In genomic region chr19:2309734-2310362, GRCh38 we compare ENCODE assay signal across 2 cellular contexts.
TF ChIP-seq lines count a peak whose summit lies in the region.

No MANE protein-coding gene starts in this region.

TF ChIP-seq in SK-N-SH treated with all-trans-retinoic acid at 6 μM for 48 hours, 23 proteins besides CTCF, POLR2A, EP300 and RAD21:
- TF ChIP-seq TCF4 (CRISPR knock-in tag; IDR thresholded peaks at IDR 0.05; ENCODE audit: borderline replicate concordance): peak; percentile 40; the same call in 1 of the 2 replicates
- TF ChIP-seq CSDC2 (CRISPR knock-in tag; IDR thresholded peaks at IDR 0.05): no peak

TF ChIP-seq in HepG2, 621 proteins besides CTCF, POLR2A, EP300 and RAD21:
- TF ChIP-seq RELA (CRISPR knock-in tag; IDR thresholded peaks at IDR 0.05): no peak
- TF ChIP-seq ZNF263 (CRISPR knock-in tag; IDR thresholded peaks at IDR 0.05): 0 out of 2 replicates have a peak, but pooled peaks have one; percentile 39
- TF ChIP-seq ZNF124 (CRISPR knock-in tag; IDR thresholded peaks at IDR 0.05): no peak
- TF ChIP-seq ZNF260 (CRISPR knock-in tag; IDR thresholded peaks at IDR 0.05; ENCODE audit: borderline replicate concordance, low read depth): no peak
- no peak for TF ChIP-seq ZBTB33 (CRISPR knock-in tag; IDR thresholded peaks at IDR 0.05)
- peak; percentile 48; the same call in 1 of the 2 replicates for TF ChIP-seq ZNF768 (CRISPR knock-in tag; IDR thresholded peaks at IDR 0.05)
- no peak for TF ChIP-seq SMYD3 (CRISPR knock-in tag; IDR thresholded peaks at IDR 0.05)
- TF ChIP-seq TCF12 (IDR thresholded peaks at IDR 0.05): no peak
- TF ChIP-seq TCF12 (CRISPR knock-in tag; IDR thresholded peaks at IDR 0.05): no peak
- no peak for TF ChIP-seq ZSCAN30 (CRISPR knock-in tag; IDR thresholded peaks at IDR 0.05)
- no peak for TF ChIP-seq ELF3 (CRISPR knock-in tag; IDR thresholded peaks at IDR 0.05)
- TF ChIP-seq ATF4 (CRISPR knock-in tag; IDR thresholded peaks at IDR 0.05): no peak
- TF ChIP-seq DMAP1 (CRISPR knock-in tag; IDR thresholded peaks at IDR 0.05): no peak
- no peak for TF ChIP-seq ZNF296 (CRISPR knock-in tag; conservative IDR thresholded peaks at IDR 0.05)
- no peak for TF ChIP-seq MEF2D (CRISPR knock-in tag; IDR thresholded peaks at IDR 0.05)
- TF ChIP-seq PRDM10 (CRISPR knock-in tag; IDR thresholded peaks at IDR 0.05; ENCODE audit: low read depth): peak; percentile 32; the same call in 1 of the 2 replicates
- TF ChIP-seq MXD1 (CRISPR knock-in tag; IDR thresholded peaks at IDR 0.05): no peak
- no peak for TF ChIP-seq MTA1 (CRISPR knock-in tag; IDR thresholded peaks at IDR 0.05; ENCODE audit: borderline replicate concordance)
- TF ChIP-seq ZNF703 (CRISPR knock-in tag; IDR thresholded peaks at IDR 0.05; ENCODE audit: borderline replicate concordance): no peak
- no peak for TF ChIP-seq ZNF326 (CRISPR knock-in tag; IDR thresholded peaks at IDR 0.05; ENCODE audit: borderline replicate concordance)
- TF ChIP-seq SMC3 (IDR thresholded peaks at IDR 0.05; ENCODE audit: low read length): no peak
- no peak for TF ChIP-seq HOXA7 (CRISPR knock-in tag; IDR thresholded peaks at IDR 0.05)
- no peak for TF ChIP-seq MYPOP (CRISPR knock-in tag; IDR thresholded peaks at IDR 0.05)
- TF ChIP-seq CAMTA2 (CRISPR knock-in tag; IDR thresholded peaks at IDR 0.05; ENCODE audit: borderline replicate concordance): no peak
- no peak for TF ChIP-seq ATF7 (IDR thresholded peaks at IDR 0.05)
- TF ChIP-seq ATF7 (CRISPR knock-in tag; IDR thresholded peaks at IDR 0.05): 0 out of 2 replicates have a peak, but pooled peaks have one; percentile 8
TF ChIP-seq in HepG2: peak in this region for 4.
